Comparison of ENCODE assay signal across 23 cellular contexts in genomic region chr6:148431840-148432239, GRCh38.
"Had no signal": no experiment of that assay in that cellular context is flagged by ENCODE, and none has a peak within 500 bp of the region (broad histone marks: within the 10 kb centered on the region; RNA-seq: fewer than 3 reads in every experiment).

No MANE protein-coding gene starts in this region.

- H3K27ac Mint-ChIP-seq: activated B cell treated with CpG ODN at 0.5 μM for 24 hours; activated CD4-positive, alpha-beta memory T cell treated with anti-CD3 and anti-CD28 coated beads for 36 hours; activated naive CD8-positive, alpha-beta T cell; immature natural killer cell; naive B cell; stimulated activated naive CD8-positive, alpha-beta T cell treated with anti-CD3 and anti-CD28 coated beads, Interleukin-15, amount 100 ng/mL, for 72 hours; T-helper 2 cell treated with Interferon-gamma antibody and Interleukin-4, amounts not matched to agents 5 μg/mL and 100 μg/mL, for 36 hours had no signal

- H3K36me3 Mint-ChIP-seq: activated CD4-positive, alpha-beta memory T cell treated with anti-CD3 and anti-CD28 coated beads for 36 hours; activated naive CD8-positive, alpha-beta T cell; immature natural killer cell; naive B cell had no signal

- H3K9me3 Mint-ChIP-seq: activated B cell treated with CpG ODN at 0.5 μM for 24 hours; activated CD4-positive, alpha-beta memory T cell treated with anti-CD3 and anti-CD28 coated beads for 36 hours; immature natural killer cell; naive B cell; stimulated activated naive CD8-positive, alpha-beta T cell treated with anti-CD3 and anti-CD28 coated beads, Interleukin-15, amount 100 ng/mL, for 72 hours; T-helper 2 cell treated with Interferon-gamma antibody and Interleukin-4, amounts not matched to agents 5 μg/mL and 100 μg/mL, for 36 hours had no signal

- H3K36me3 ChIP-seq: cardiac muscle cell, gastroesophageal sphincter, ovary, right lobe of liver, upper lobe of right lung had no signal

- DNase-seq: activated B cell treated with CpG ODN at 0.5 μM for 24 hours; activated CD4-positive, alpha-beta memory T cell treated with anti-CD3 and anti-CD28 coated beads for 36 hours; activated CD4-positive, alpha-beta T cell treated with anti-CD3 and anti-CD28 coated beads for 4 hours; activated T-cell treated with anti-CD3 and anti-CD28 coated beads for 4 hours; immature natural killer cell; mesenchymal stem cell; mucosa of descending colon; naive B cell; ovary; psoas muscle; small intestine; stimulated activated CD4-positive, alpha-beta T cell treated with anti-CD3 and anti-CD28 coated beads, Interleukin-15, amount 100 ng/mL, for 24 hours; stimulated activated CD4-positive, alpha-beta T cell treated with anti-CD3 and anti-CD28 coated beads, Interleukin-2, amount 100 ng/mL, for 48 hours; stimulated activated naive CD8-positive, alpha-beta T cell treated with anti-CD3 and anti-CD28 coated beads, Interleukin-15, amount 100 ng/mL, for 72 hours; SW 1271; testis; upper lobe of right lung had no signal

- H3K27ac ChIP-seq: cardiac muscle cell, epithelial cell of prostate, ovary, psoas muscle, testis, upper lobe of right lung had no signal

- H3K27me3 ChIP-seq: cardiac muscle cell, gastroesophageal sphincter, ovary, right lobe of liver, testis, upper lobe of right lung had no signal

- H3K9me3 ChIP-seq: gastroesophageal sphincter, mucosa of descending colon, ovary, psoas muscle, right lobe of liver, testis, upper lobe of right lung had no signal

- ATAC-seq: mucosa of descending colon; psoas muscle; stimulated activated naive CD8-positive, alpha-beta T cell treated with anti-CD3 and anti-CD28 coated beads, Interleukin-15, amount 100 ng/mL, for 72 hours had no signal

- H3K4me1 Mint-ChIP-seq: activated B cell treated with CpG ODN at 0.5 μM for 24 hours; immature natural killer cell; naive B cell; stimulated activated naive CD8-positive, alpha-beta T cell treated with anti-CD3 and anti-CD28 coated beads, Interleukin-15, amount 100 ng/mL, for 72 hours had no signal

- H3K4me3 ChIP-seq: cardiac muscle cell, gastroesophageal sphincter, mucosa of descending colon, ovary, psoas muscle, right lobe of liver, testis, upper lobe of right lung had no signal

- H3K4me3 Mint-ChIP-seq: activated B cell treated with CpG ODN at 0.5 μM for 24 hours; activated CD4-positive, alpha-beta memory T cell treated with anti-CD3 and anti-CD28 coated beads for 36 hours; activated naive CD8-positive, alpha-beta T cell; immature natural killer cell; naive B cell; stimulated activated naive CD8-positive, alpha-beta T cell treated with anti-CD3 and anti-CD28 coated beads, Interleukin-15, amount 100 ng/mL, for 72 hours; T-helper 2 cell treated with Interferon-gamma antibody and Interleukin-4, amounts not matched to agents 5 μg/mL and 100 μg/mL, for 36 hours had no signal
